ENCODE assay signal across 11 cellular contexts in the genomic region with DNA sequence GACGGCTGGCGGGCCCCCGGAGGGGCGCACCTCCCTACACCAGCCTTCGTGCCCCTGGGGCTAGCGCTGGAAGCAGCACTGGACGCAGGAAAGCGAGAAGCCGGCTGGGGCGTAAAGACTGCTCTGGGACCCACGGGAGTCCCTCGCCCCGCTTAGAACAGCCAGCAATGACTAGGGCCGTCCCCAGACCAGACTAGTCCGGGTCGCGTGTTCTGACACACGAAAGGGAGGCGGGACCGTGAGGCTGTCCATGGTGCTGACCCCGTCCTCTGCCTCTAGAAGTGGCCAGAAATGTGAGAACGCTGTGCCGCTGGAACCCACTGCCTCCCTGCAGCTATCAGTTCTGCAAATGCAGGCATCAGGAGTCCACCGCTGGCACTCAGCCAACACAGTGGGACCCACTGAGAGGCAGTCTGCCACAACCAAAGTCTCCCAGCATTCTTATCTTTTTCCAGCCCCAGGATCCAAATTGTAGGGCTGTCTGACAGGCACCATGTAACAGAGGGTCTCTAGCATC. TPM values are rescaled to one million over a fixed set of nuclear protein-coding genes. Genes with fewer than 3 reads are reported as not detected.
DNase-seq lines count a peak whose midpoint lies in the region; ATAC-seq and TF ChIP-seq lines count a peak whose summit lies in the region.
"Had no signal": no experiment of that assay in that cellular context is flagged by ENCODE, and none has a peak within 500 bp of the region (broad histone marks: within the 10 kb centered on the region; RNA-seq: fewer than 3 reads in every experiment).

A gene with protein sequence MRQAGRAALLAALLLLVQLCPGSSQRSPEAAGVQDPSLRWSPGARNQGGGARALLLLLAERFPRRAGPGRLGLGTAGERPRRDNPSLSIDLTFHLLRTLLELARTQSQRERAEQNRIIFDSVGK (minus strand): TSS at position 87 of the 517 bp plus-strand sequence. CDS start 550 bp downstream, outside the sequence.

- peaks cover 7% of the 10 kb centered on the region for H4K20me1 ChIP-seq in DND-41 (ENCODE audit: insufficient read depth, low read length)
- H4K20me1 ChIP-seq in fibroblast of lung (ENCODE audit: control insufficient read depth, extremely low read depth, insufficient read depth, low read length): no peaks in the 10 kb centered on the region

- H3K4me3 ChIP-seq in DND-41 (ENCODE audit: low read depth in 1 of 2, low read length in 2 of 2): no peak within 1 kb of the TSS
- H3K4me3 ChIP-seq in SJCRH30: no peak within 1 kb of the TSS
- H3K4me3 ChIP-seq in fibroblast of lung (replicated peaks in 1 of 4; ENCODE audit: control extremely low read depth in 1 of 4, insufficient read depth in 1 of 4, low read depth in 3 of 4, low read length in 4 of 4): no peak within 1 kb of the TSS
- H3K4me3 ChIP-seq in naive thymus-derived CD4-positive, alpha-beta T cell (ENCODE audit: low read length): no peak within 1 kb of the TSS

- peaks cover 13 to 25% (median 19%) of the 10 kb centered on the region in 5 donors for H3K27me3 Mint-ChIP-seq in naive thymus-derived CD4-positive, alpha-beta T cell

- H3K4me1 Mint-ChIP-seq in naive thymus-derived CD4-positive, alpha-beta T cell: peaks cover 0 to 9% (median 4%) of the 10 kb centered on the region in 7 donors

- H3K27ac ChIP-seq in DND-41 (ENCODE audit: low read length) (no peak within 1 kb of the TSS), SJCRH30 (no peak within 1 kb of the TSS), fibroblast of lung (ENCODE audit: insufficient read depth, low read length) (no peak within 1 kb of the TSS)
- no peak within 1 kb of the TSS for H3K27ac ChIP-seq in naive thymus-derived CD4-positive, alpha-beta T cell (ENCODE audit: low read depth, low read length)
- H3K27ac ChIP-seq: skin epidermis had no signal

- peak within 1 kb of the TSS in 7 of 10 donors; percentile 5 to 75 (median 49) for H3K4me3 Mint-ChIP-seq in naive thymus-derived CD4-positive, alpha-beta T cell

- CTCF ChIA-PET in naive thymus-derived CD4-positive, alpha-beta T cell (lab: Charles Lee): no interaction called here

- H3K9ac ChIP-seq in DND-41 (ENCODE audit: low read depth, low read length) (no peak within 1 kb of the TSS), fibroblast of lung (ENCODE audit: insufficient read depth, low read length) (no peak within 1 kb of the TSS)

- TF ChIP-seq CTCF in DND-41 (IDR thresholded peaks at IDR 0.05; ENCODE audit: borderline replicate concordance, extremely low read depth, low read length, poor library complexity, severe bottlenecking): no peak
- no peak for TF ChIP-seq CTCF in fibroblast of lung (conservative IDR thresholded peaks at IDR 0.05 in 1 of 2, IDR thresholded peaks at IDR 0.05 in 1 of 2; ENCODE audit: low read depth in 1 of 2, low read length in 2 of 2)

- DNase-seq in DND-41 (peak; percentile 23), SJCRH30 (peak; percentile 30 to 33), fibroblast of lung (ENCODE audit: low read depth in 2 of 2) (peak; percentile 38 to 41), LoVo (ENCODE audit: low spot score) (no peak)
- no peak for DNase-seq in naive thymus-derived CD4-positive, alpha-beta T cell
- DNase-seq in stimulated activated CD4-positive, alpha-beta T cell treated with anti-CD3 and anti-CD28 coated beads, Interleukin-1b, Interleukin-23, amount 100 ng/mL, for 48 hours: no peak
- DNase-seq: NCI-H1694 treated with DMSO at 0.1 percent for 48 hours had no signal

- H3K79me2 ChIP-seq in DND-41 (ENCODE audit: insufficient read depth, low read length): no peaks in the 10 kb centered on the region
- H3K79me2 ChIP-seq in fibroblast of lung (ENCODE audit: control insufficient read depth, insufficient read depth, low read length): no peaks in the 10 kb centered on the region

- H3K36me3 ChIP-seq in DND-41 (ENCODE audit: insufficient read depth, low read length): peaks cover 25% of the 10 kb centered on the region
- H3K36me3 ChIP-seq in SJCRH30: peaks cover 4% of the 10 kb centered on the region; the same call in 1 of the 2 replicates
- H3K36me3 ChIP-seq in fibroblast of lung (ENCODE audit: control insufficient read depth, insufficient read depth, low read length): peaks cover 2% of the 10 kb centered on the region
- H3K36me3 ChIP-seq in naive thymus-derived CD4-positive, alpha-beta T cell (ENCODE audit: control insufficient read depth in 2 of 3, insufficient read depth in 3 of 3, low read length in 3 of 3): peaks cover 0 to 22% (median 4%) of the 10 kb centered on the region in 3 experiments

- H3K9me3 Mint-ChIP-seq in naive thymus-derived CD4-positive, alpha-beta T cell: peaks cover 0 to 2% (median 0%) of the 10 kb centered on the region in 11 donors

- peaks cover 9 to 29% (median 21%) of the 10 kb centered on the region in 5 donors for H3K36me3 Mint-ChIP-seq in naive thymus-derived CD4-positive, alpha-beta T cell

- intact Hi-C loops in naive thymus-derived CD4-positive, alpha-beta T cell (cut with micrococcal nuclease): loop anchor here in 1 of 2 donors (10.0 kb wide), 1 partner anchor 464 kb away; a partner anchor contains a TSS

- POLR2A ChIA-PET in naive thymus-derived CD4-positive, alpha-beta T cell (lab: Charles Lee): interaction anchor here (1.0 kb wide), 1 partner anchor 60 kb away, joined by 3 read pairs; no protein-coding TSS in a partner anchor

- H3K27me3 ChIP-seq in DND-41 (ENCODE audit: insufficient read depth, low read length, poor library complexity): no peaks in the 10 kb centered on the region
- no peaks in the 10 kb centered on the region for H3K27me3 ChIP-seq in SJCRH30
- peaks cover 37% of the 10 kb centered on the region for H3K27me3 ChIP-seq in fibroblast of lung (ENCODE audit: control insufficient read depth, insufficient read depth, low read length)
- H3K27me3 ChIP-seq in naive thymus-derived CD4-positive, alpha-beta T cell (ENCODE audit: control insufficient read depth in 2 of 2, insufficient read depth in 2 of 2, low read length in 2 of 2): peaks cover 0 to 6% of the 10 kb centered on the region in 2 donors

- H3K4me2 ChIP-seq in DND-41 (ENCODE audit: insufficient read depth, low read length): no peak within 1 kb of the TSS
- no peak within 1 kb of the TSS for H3K4me2 ChIP-seq in fibroblast of lung (ENCODE audit: extremely low read depth, insufficient read depth, low read length)

- 0 out of 3 replicates have a peak, but pooled peaks have one; percentile 39 for ATAC-seq in DND-41 (ENCODE audit: insufficient read depth, low read depth)
- ATAC-seq in naive thymus-derived CD4-positive, alpha-beta T cell: no peak
- ATAC-seq in GM18498 (IDR thresholded peaks at IDR 0.05; ENCODE audit: unreplicated experiment): no peak
- no peak for ATAC-seq in GM21423 (IDR thresholded peaks at IDR 0.05; ENCODE audit: unreplicated experiment)

- no peak within 1 kb of the TSS for H2AFZ ChIP-seq in DND-41 (ENCODE audit: low read depth, low read length)
- no peak within 1 kb of the TSS for H2AFZ ChIP-seq in fibroblast of lung (ENCODE audit: low read length)

- H3K4me1 ChIP-seq in DND-41 (ENCODE audit: insufficient read depth, low read length) (peaks cover under 1% of the 10 kb centered on the region; the same call in 1 of the 2 replicates), SJCRH30 (no peaks in the 10 kb centered on the region; the same call in 1 of the 2 replicates), fibroblast of lung (ENCODE audit: control insufficient read depth, extremely low read depth, insufficient read depth, low read length) (no peaks in the 10 kb centered on the region)
- peaks cover 0 to 6% of the 10 kb centered on the region in 2 donors for H3K4me1 ChIP-seq in naive thymus-derived CD4-positive, alpha-beta T cell (ENCODE audit: control insufficient read depth in 2 of 2, insufficient read depth in 2 of 2, low read length in 2 of 2)

- H3K9me3 ChIP-seq in DND-41 (ENCODE audit: insufficient read depth, low read length, severe bottlenecking) (no peaks in the 10 kb centered on the region), SJCRH30 (replicated peaks) (no peaks in the 10 kb centered on the region), fibroblast of lung (ENCODE audit: control insufficient read depth, insufficient read depth, low read depth, low read length) (no peaks in the 10 kb centered on the region)
- H3K9me3 ChIP-seq in naive thymus-derived CD4-positive, alpha-beta T cell (ENCODE audit: control insufficient read depth in 2 of 3, low read length in 3 of 3): no peaks in the 10 kb centered on the region

- no peak within 1 kb of the TSS for H3K27ac Mint-ChIP-seq in naive thymus-derived CD4-positive, alpha-beta T cell

RNA-seq across cellular contexts. Expression of the gene that starts here (rescaled TPM):
- 0.32 and 1.6 TPM in 2 replicates for total RNA-seq in SJCRH30 (2014; rRNA removed; shearing (Covaris generic))
- 1.2 and 1.3 TPM in 2 replicates for total RNA-seq in fibroblast of lung
- polyA plus RNA-seq in fibroblast of lung: 0.14 TPM in 1 of 2 replicates, not detected in the other
- polyA plus RNA-seq in fibroblast of lung (2012): 0.17 and 0.40 TPM in 2 replicates
- polyA minus RNA-seq in fibroblast of lung (ENCODE audit: low replicate concordance): 3.0 TPM in 1 of 2 replicates, not detected in the other
- total RNA-seq in naive thymus-derived CD4-positive, alpha-beta T cell: 1 to 10 TPM; 2.5 to 6.5 (median 4.6) TPM
- polyA plus RNA-seq in naive thymus-derived CD4-positive, alpha-beta T cell: under 1 TPM; 0.35 to 0.81 TPM
- total RNA-seq: epithelial cell of proximal tubule had no signal

Comparison
In these comparisons a context has a peak if more than half of its experiments do, and no peak if none do; other contexts are left out.
1. DNase-seq: peak in DND-41 (single experiment), SJCRH30 (2 of 2) and fibroblast of lung (2 of 2); none in naive thymus-derived CD4-positive, alpha-beta T cell (0 of 9), stimulated activated CD4-positive, alpha-beta T cell treated with anti-CD3 and anti-CD28 coated beads, Interleukin-1b, Interleukin-23, amount 100 ng/mL, for 48 hours (single experiment) and LoVo (single experiment).